ENCODE assay signal across 1 cellular context in genomic region chr15:75167588-75168076, GRCh38.
TF ChIP-seq lines count a peak whose summit lies in the region.

No MANE protein-coding gene starts in this region.

TF ChIP-seq in K562, 482 proteins besides CTCF, POLR2A, EP300 and RAD21 (continued from another document):
- TF ChIP-seq, protein P1, sequence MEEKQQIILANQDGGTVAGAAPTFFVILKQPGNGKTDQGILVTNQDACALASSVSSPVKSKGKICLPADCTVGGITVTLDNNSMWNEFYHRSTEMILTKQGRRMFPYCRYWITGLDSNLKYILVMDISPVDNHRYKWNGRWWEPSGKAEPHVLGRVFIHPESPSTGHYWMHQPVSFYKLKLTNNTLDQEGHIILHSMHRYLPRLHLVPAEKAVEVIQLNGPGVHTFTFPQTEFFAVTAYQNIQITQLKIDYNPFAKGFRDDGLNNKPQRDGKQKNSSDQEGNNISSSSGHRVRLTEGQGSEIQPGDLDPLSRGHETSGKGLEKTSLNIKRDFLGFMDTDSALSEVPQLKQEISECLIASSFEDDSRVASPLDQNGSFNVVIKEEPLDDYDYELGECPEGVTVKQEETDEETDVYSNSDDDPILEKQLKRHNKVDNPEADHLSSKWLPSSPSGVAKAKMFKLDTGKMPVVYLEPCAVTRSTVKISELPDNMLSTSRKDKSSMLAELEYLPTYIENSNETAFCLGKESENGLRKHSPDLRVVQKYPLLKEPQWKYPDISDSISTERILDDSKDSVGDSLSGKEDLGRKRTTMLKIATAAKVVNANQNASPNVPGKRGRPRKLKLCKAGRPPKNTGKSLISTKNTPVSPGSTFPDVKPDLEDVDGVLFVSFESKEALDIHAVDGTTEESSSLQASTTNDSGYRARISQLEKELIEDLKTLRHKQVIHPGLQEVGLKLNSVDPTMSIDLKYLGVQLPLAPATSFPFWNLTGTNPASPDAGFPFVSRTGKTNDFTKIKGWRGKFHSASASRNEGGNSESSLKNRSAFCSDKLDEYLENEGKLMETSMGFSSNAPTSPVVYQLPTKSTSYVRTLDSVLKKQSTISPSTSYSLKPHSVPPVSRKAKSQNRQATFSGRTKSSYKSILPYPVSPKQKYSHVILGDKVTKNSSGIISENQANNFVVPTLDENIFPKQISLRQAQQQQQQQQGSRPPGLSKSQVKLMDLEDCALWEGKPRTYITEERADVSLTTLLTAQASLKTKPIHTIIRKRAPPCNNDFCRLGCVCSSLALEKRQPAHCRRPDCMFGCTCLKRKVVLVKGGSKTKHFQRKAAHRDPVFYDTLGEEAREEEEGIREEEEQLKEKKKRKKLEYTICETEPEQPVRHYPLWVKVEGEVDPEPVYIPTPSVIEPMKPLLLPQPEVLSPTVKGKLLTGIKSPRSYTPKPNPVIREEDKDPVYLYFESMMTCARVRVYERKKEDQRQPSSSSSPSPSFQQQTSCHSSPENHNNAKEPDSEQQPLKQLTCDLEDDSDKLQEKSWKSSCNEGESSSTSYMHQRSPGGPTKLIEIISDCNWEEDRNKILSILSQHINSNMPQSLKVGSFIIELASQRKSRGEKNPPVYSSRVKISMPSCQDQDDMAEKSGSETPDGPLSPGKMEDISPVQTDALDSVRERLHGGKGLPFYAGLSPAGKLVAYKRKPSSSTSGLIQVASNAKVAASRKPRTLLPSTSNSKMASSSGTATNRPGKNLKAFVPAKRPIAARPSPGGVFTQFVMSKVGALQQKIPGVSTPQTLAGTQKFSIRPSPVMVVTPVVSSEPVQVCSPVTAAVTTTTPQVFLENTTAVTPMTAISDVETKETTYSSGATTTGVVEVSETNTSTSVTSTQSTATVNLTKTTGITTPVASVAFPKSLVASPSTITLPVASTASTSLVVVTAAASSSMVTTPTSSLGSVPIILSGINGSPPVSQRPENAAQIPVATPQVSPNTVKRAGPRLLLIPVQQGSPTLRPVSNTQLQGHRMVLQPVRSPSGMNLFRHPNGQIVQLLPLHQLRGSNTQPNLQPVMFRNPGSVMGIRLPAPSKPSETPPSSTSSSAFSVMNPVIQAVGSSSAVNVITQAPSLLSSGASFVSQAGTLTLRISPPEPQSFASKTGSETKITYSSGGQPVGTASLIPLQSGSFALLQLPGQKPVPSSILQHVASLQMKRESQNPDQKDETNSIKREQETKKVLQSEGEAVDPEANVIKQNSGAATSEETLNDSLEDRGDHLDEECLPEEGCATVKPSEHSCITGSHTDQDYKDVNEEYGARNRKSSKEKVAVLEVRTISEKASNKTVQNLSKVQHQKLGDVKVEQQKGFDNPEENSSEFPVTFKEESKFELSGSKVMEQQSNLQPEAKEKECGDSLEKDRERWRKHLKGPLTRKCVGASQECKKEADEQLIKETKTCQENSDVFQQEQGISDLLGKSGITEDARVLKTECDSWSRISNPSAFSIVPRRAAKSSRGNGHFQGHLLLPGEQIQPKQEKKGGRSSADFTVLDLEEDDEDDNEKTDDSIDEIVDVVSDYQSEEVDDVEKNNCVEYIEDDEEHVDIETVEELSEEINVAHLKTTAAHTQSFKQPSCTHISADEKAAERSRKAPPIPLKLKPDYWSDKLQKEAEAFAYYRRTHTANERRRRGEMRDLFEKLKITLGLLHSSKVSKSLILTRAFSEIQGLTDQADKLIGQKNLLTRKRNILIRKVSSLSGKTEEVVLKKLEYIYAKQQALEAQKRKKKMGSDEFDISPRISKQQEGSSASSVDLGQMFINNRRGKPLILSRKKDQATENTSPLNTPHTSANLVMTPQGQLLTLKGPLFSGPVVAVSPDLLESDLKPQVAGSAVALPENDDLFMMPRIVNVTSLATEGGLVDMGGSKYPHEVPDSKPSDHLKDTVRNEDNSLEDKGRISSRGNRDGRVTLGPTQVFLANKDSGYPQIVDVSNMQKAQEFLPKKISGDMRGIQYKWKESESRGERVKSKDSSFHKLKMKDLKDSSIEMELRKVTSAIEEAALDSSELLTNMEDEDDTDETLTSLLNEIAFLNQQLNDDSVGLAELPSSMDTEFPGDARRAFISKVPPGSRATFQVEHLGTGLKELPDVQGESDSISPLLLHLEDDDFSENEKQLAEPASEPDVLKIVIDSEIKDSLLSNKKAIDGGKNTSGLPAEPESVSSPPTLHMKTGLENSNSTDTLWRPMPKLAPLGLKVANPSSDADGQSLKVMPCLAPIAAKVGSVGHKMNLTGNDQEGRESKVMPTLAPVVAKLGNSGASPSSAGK (IDR thresholded peaks at IDR 0.05) = no peak
- TF ChIP-seq BRF1 (IDR thresholded peaks at IDR 0.05; ENCODE audit: borderline replicate concordance, extremely low read depth, insufficient read length) = no peak
- TF ChIP-seq ZBTB5 (IDR thresholded peaks at IDR 0.05) = no peak
- TF ChIP-seq SAFB2 (IDR thresholded peaks at IDR 0.05; ENCODE audit: borderline replicate concordance, low read depth, low read length, severe bottlenecking) = no peak
- no peak for TF ChIP-seq OTX1 (CRISPR knock-in tag; IDR thresholded peaks at IDR 0.05)
- no peak for TF ChIP-seq ZNF57 (CRISPR knock-in tag; IDR thresholded peaks at IDR 0.05)
- no peak for TF ChIP-seq XRCC4 (IDR thresholded peaks at IDR 0.05; ENCODE audit: extremely low read depth, insufficient read depth, insufficient read length)
- no peak for TF ChIP-seq ZBTB8A (IDR thresholded peaks at IDR 0.05; ENCODE audit: partially characterized antibody)
- no peak for TF ChIP-seq MAFK (IDR thresholded peaks at IDR 0.05; ENCODE audit: low read length)
- no peak for TF ChIP-seq ZNF75A (CRISPR knock-in tag; IDR thresholded peaks at IDR 0.05)
- TF ChIP-seq TRIM28 (IDR thresholded peaks at IDR 0.05) = no peak; the same call in 1 of the 2 replicates
- no peak for TF ChIP-seq ZNF764 (CRISPR knock-in tag; IDR thresholded peaks at IDR 0.05; ENCODE audit: low read depth)
- no peak for TF ChIP-seq RBM14 (IDR thresholded peaks at IDR 0.05; ENCODE audit: borderline replicate concordance, insufficient read depth, low read depth, low read length)
